Comparison of ENCODE assay signal across 22 cellular contexts in genomic region chr7:45716380-45717203, GRCh38.
DNase-seq lines count a peak whose midpoint lies in the region; ATAC-seq, FAIRE-seq and TF ChIP-seq lines count a peak whose summit lies in the region.
"Had no signal": no experiment of that assay in that cellular context is flagged by ENCODE, and none has a peak within 500 bp of the region (broad histone marks: within the 10 kb centered on the region; RNA-seq: fewer than 3 reads in every experiment).

No MANE protein-coding gene starts in this region.

- no peak overlapping the region for H3K9ac ChIP-seq in kidney (ENCODE audit: low read length in 2 of 2)

- H3K36me3 ChIP-seq in right atrium auricular region (no peaks in the 10 kb centered on the region), kidney (ENCODE audit: control insufficient read depth in 1 of 2, insufficient read depth in 2 of 2, low read length in 2 of 2) (no peaks in the 10 kb centered on the region)
- H3K36me3 ChIP-seq: adrenal gland, brain microvascular endothelial cell, gastroesophageal sphincter had no signal

- no peaks in the 10 kb centered on the region for H3K27me3 ChIP-seq in right atrium auricular region
- H3K27me3 ChIP-seq: adrenal gland, brain microvascular endothelial cell, gastroesophageal sphincter had no signal

- no peak overlapping the region for H3K27ac ChIP-seq in right atrium auricular region
- no peak overlapping the region for H3K27ac ChIP-seq in kidney (ENCODE audit: low read depth in 2 of 2, low read length in 2 of 2)
- H3K27ac ChIP-seq: A549, brain microvascular endothelial cell, gastroesophageal sphincter had no signal

- intact Hi-C loops in Right ventricle myocardium inferior (cut with DNase I), result no loop called here
- intact Hi-C loops in kidney (cut with DNase I), result no loop called here

- ATAC-seq in Right ventricle myocardium inferior, result peak; percentile 30
- no peak for ATAC-seq in stimulated activated naive CD8-positive, alpha-beta T cell treated with anti-CD3 and anti-CD28 coated beads, Interleukin-15, Interleukin-2, amounts not matched to agents 100 U/mL and 50 U/mL, for 24 hours
- ATAC-seq in HG03139 (IDR thresholded peaks at IDR 0.05; ENCODE audit: unreplicated experiment), result no peak
- ATAC-seq: A549, gastroesophageal sphincter had no signal

- DNase-seq in Right ventricle myocardium inferior (ENCODE audit: missing footprints), result no peak
- DNase-seq in right atrium auricular region (ENCODE audit: low spot score), result no peak
- DNase-seq in cerebellum (ENCODE audit: low spot score), result peak; percentile 72
- DNase-seq in kidney, result peak; percentile 60
- DNase-seq in urothelium cell line (ENCODE audit: low spot score), result no peak
- DNase-seq in NCI-H2171 treated with DMSO at 0.1 percent for 48 hours (lab: John Stamatoyannopoulos, UW), result no peak
- no peak for DNase-seq in stimulated activated naive CD8-positive, alpha-beta T cell treated with anti-CD3 and anti-CD28 coated beads, Interleukin-15, Interleukin-2, amounts not matched to agents 100 U/mL and 50 U/mL, for 24 hours
- DNase-seq: activated CD8-positive, alpha-beta memory T cell treated with anti-CD3 and anti-CD28 coated beads for 24 hours; activated naive CD4-positive, alpha-beta T cell treated with Interleukin-2 at 50 U/mL for 16 hours; activated T-cell treated with anti-CD3 and anti-CD28 coated beads, Interleukin-2, amount 50 U/mL, for 24 hours; brain microvascular endothelial cell; DMS79; H7; NCI-H1417; NCI-H510A; SIG-M5; T-helper 1 cell had no signal

- H3K9me3 ChIP-seq in right atrium auricular region, result no peaks in the 10 kb centered on the region
- H3K9me3 ChIP-seq in kidney (ENCODE audit: control insufficient read depth in 1 of 2, low read length in 2 of 2), result no peaks in the 10 kb centered on the region
- H3K9me3 ChIP-seq: A549, adrenal gland, gastroesophageal sphincter had no signal

- FAIRE-seq in kidney (lab: Jason Lieb, UNC) (no peak), urothelium cell line (lab: Jason Lieb, UNC) (peak; percentile 17)
- FAIRE-seq: A549, islet of Langerhans had no signal

- H3K4me3 ChIP-seq in right atrium auricular region (no peak overlapping the region), kidney (ENCODE audit: low read length in 2 of 2) (no peak overlapping the region)
- H3K4me3 ChIP-seq: A549, adrenal gland, gastroesophageal sphincter had no signal

- peaks cover 0 to 9% of the 10 kb centered on the region in 2 donors for H3K4me1 ChIP-seq in right atrium auricular region
- no peaks in the 10 kb centered on the region for H3K4me1 ChIP-seq in kidney (ENCODE audit: control insufficient read depth in 1 of 2, insufficient read depth in 1 of 2, low read depth in 1 of 2, low read length in 2 of 2)
- H3K4me1 ChIP-seq: A549, gastroesophageal sphincter had no signal

- TF ChIP-seq CTCF in right atrium auricular region (IDR thresholded peaks at IDR 0.05), result no peak
- TF ChIP-seq CTCF in kidney (IDR thresholded peaks at IDR 0.05; ENCODE audit: borderline replicate concordance, extremely low read depth, insufficient read depth), result no peak

Comparison
In these comparisons a context has a peak if more than half of its experiments do, and no peak if none do; other contexts are left out.
1. DNase-seq: peak in cerebellum (single experiment) and kidney (single experiment); none in Right ventricle myocardium inferior (single experiment), right atrium auricular region (single experiment), urothelium cell line (single experiment), NCI-H2171 treated with DMSO at 0.1 percent for 48 hours (single experiment) and stimulated activated naive CD8-positive, alpha-beta T cell treated with anti-CD3 and anti-CD28 coated beads, Interleukin-15, Interleukin-2, amounts not matched to agents 100 U/mL and 50 U/mL, for 24 hours (single experiment).